31 cellular contexts compared by ENCODE assay signal in the genomic region with DNA sequence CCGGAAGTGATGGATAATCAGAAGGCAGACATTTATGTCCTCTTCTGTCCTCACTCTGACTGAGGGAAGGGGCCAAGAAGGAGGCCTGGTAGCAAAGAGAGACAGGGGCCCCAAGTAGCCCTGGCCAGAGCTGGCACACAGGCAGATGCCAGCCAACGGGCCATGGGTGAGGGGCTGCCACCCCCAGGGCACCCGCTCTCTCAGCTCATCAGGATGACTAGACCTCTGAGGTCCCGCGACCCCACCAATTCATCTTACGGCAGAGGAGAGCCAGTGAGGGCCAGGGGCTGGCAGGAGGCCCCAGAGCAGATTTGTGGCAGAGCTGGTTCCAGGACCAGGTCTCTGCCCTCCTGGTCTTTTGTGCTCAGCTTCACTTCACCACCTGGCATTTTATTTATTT. TPM values are rescaled to one million over a fixed set of nuclear protein-coding genes. Genes with fewer than 3 reads are reported as not detected.
"Had no signal": no experiment of that assay in that cellular context is flagged by ENCODE, and none has a peak within 500 bp of the region (broad histone marks: within the 10 kb centered on the region; RNA-seq: fewer than 3 reads in every experiment).

No MANE protein-coding gene starts in this region.

- DNase-seq: cortex of kidney; effector memory CD8-positive, alpha-beta T cell; erythroblast; esophagus squamous epithelium; foreskin melanocyte; glutamatergic neuron; heart right ventricle; hypothalamus; immature natural killer cell; islet precursor cell; mesenchymal stem cell; naive B cell; nucleus accumbens; ovary; right cardiac atrium; stimulated activated CD4-positive, alpha-beta T cell treated with anti-CD3 and anti-CD28 coated beads, Interleukin-2, amount 100 ng/mL, for 24 hours; stimulated activated CD4-positive, alpha-beta T cell treated with anti-CD3 and anti-CD28 coated beads, Interleukin-4, amount 100 ng/mL, for 24 hours; stimulated activated naive CD8-positive, alpha-beta T cell treated with anti-CD3 and anti-CD28 coated beads, Interleukin-15, amount 100 ng/mL, for 72 hours; transverse colon; upper lobe of right lung; uterus had no signal

- H3K27me3 ChIP-seq: esophagus squamous epithelium, heart right ventricle, neural progenitor cell, ovary, sigmoid colon, suprapubic skin, transverse colon, upper lobe of right lung, uterus had no signal

- H3K9ac ChIP-seq: neural progenitor cell had no signal

- H3K4me3 ChIP-seq: esophagus squamous epithelium, heart right ventricle, lung, mucosa of descending colon, neural progenitor cell, ovary, psoas muscle, sigmoid colon, suprapubic skin, transverse colon, upper lobe of right lung, uterus had no signal

- H3K9me3 ChIP-seq: esophagus squamous epithelium, heart right ventricle, mucosa of descending colon, ovary, psoas muscle, sigmoid colon, suprapubic skin, transverse colon, upper lobe of right lung, uterus had no signal

- H3K4me2 ChIP-seq: neural progenitor cell had no signal

- H3K27ac ChIP-seq: esophagus squamous epithelium, heart right ventricle, neural progenitor cell, ovary, psoas muscle, sigmoid colon, suprapubic skin, transverse colon, upper lobe of right lung, uterus had no signal

- ATAC-seq: effector memory CD8-positive, alpha-beta T cell; heart right ventricle; mucosa of descending colon; natural killer cell treated with Interleukin-12 subunit alpha and Interleukin-12 subunit beta and Interleukin-15 and Interleukin-18, amount 100 ng/mL, for 72 hours; psoas muscle; right cardiac atrium; stimulated activated memory B cell treated with anti-CD40 and anti-IgM and Interleukin-4, amounts not matched to agents 10 μg/mL and 1 μg/mL and 100 μg/mL, for 72 hours; stimulated activated naive CD8-positive, alpha-beta T cell treated with anti-CD3 and anti-CD28 coated beads, Interleukin-15, amount 100 ng/mL, for 72 hours; upper lobe of right lung had no signal

- H3K27ac Mint-ChIP-seq: immature natural killer cell; mesothelial cell of epicardium; neural progenitor cell; stimulated activated memory B cell treated with anti-CD40 and anti-IgM and Interleukin-4, amounts not matched to agents 10 μg/mL and 1 μg/mL and 100 μg/mL, for 72 hours had no signal

- H3K4me1 ChIP-seq: esophagus squamous epithelium, psoas muscle, sigmoid colon, suprapubic skin, transverse colon, upper lobe of right lung, uterus had no signal

- H3K9me3 Mint-ChIP-seq: effector memory CD8-positive, alpha-beta T cell; immature natural killer cell; mesothelial cell of epicardium; naive B cell; natural killer cell treated with Interleukin-12 subunit alpha and Interleukin-12 subunit beta and Interleukin-15 and Interleukin-18, amount 100 ng/mL, for 72 hours; neural progenitor cell; stimulated activated memory B cell treated with anti-CD40 and anti-IgM and Interleukin-4, amounts not matched to agents 10 μg/mL and 1 μg/mL and 100 μg/mL, for 72 hours; stimulated activated naive CD8-positive, alpha-beta T cell treated with anti-CD3 and anti-CD28 coated beads, Interleukin-15, amount 100 ng/mL, for 72 hours had no signal

- H3K4me3 Mint-ChIP-seq: effector memory CD8-positive, alpha-beta T cell; immature natural killer cell; mesothelial cell of epicardium; naive B cell; natural killer cell treated with Interleukin-12 subunit alpha and Interleukin-12 subunit beta and Interleukin-15 and Interleukin-18, amount 100 ng/mL, for 72 hours; neural progenitor cell; stimulated activated memory B cell treated with anti-CD40 and anti-IgM and Interleukin-4, amounts not matched to agents 10 μg/mL and 1 μg/mL and 100 μg/mL, for 72 hours; stimulated activated naive CD8-positive, alpha-beta T cell treated with anti-CD3 and anti-CD28 coated beads, Interleukin-15, amount 100 ng/mL, for 72 hours had no signal

- FAIRE-seq: endometrium had no signal

- H3K27me3 Mint-ChIP-seq: effector memory CD8-positive, alpha-beta T cell; naive B cell; natural killer cell treated with Interleukin-12 subunit alpha and Interleukin-12 subunit beta and Interleukin-15 and Interleukin-18, amount 100 ng/mL, for 72 hours; stimulated activated memory B cell treated with anti-CD40 and anti-IgM and Interleukin-4, amounts not matched to agents 10 μg/mL and 1 μg/mL and 100 μg/mL, for 72 hours; stimulated activated naive CD8-positive, alpha-beta T cell treated with anti-CD3 and anti-CD28 coated beads, Interleukin-15, amount 100 ng/mL, for 72 hours had no signal

- H3K36me3 ChIP-seq: neural progenitor cell, ovary, uterus had no signal

- H2AFZ ChIP-seq: neural progenitor cell had no signal

RNA-seq across cellular contexts. Expression of gene MDFI, which starts 43.1 kb away (rescaled TPM):
- total RNA-seq: natural killer cell treated with Interleukin-12 subunit alpha and Interleukin-12 subunit beta and Interleukin-15 and Interleukin-18, amount 100 ng/mL, for 72 hours had no signal
- polyA plus RNA-seq: immature natural killer cell had no signal
